In genomic region chr12:121770802-121771625, GRCh38 we compare ENCODE assay signal across 16 cellular contexts.
"Had no signal": no experiment of that assay in that cellular context is flagged by ENCODE, and none has a peak within 500 bp of the region (broad histone marks: within the 10 kb centered on the region; RNA-seq: fewer than 3 reads in every experiment).

No MANE protein-coding gene starts in this region.

- DNase-seq: activated effector memory CD4-positive, alpha-beta T cell treated with Interleukin-2 at 50 U/mL for 16 hours; activated T-cell treated with anti-CD3 and anti-CD28 coated beads, Interleukin-2, amount 50 U/mL, for 24 hours; amniotic stem cell; effector memory CD8-positive, alpha-beta T cell; gastrocnemius medialis; immature natural killer cell; natural killer cell; stimulated activated CD4-positive, alpha-beta T cell treated with anti-CD3 and anti-CD28 coated beads, Interleukin-4, amount 100 ng/mL, for 4 hours; stimulated activated naive CD8-positive, alpha-beta T cell treated with anti-CD3 and anti-CD28 coated beads, Interleukin-15, amount 100 ng/mL, for 72 hours; T-helper 2 cell had no signal

- H3K4me3 Mint-ChIP-seq: activated T-cell treated with anti-CD3 and anti-CD28 coated beads, Interleukin-2, amount 50 U/mL, for 24 hours; effector memory CD8-positive, alpha-beta T cell; immature natural killer cell; natural killer cell; stimulated activated naive CD8-positive, alpha-beta T cell treated with anti-CD3 and anti-CD28 coated beads, Interleukin-15, amount 100 ng/mL, for 72 hours had no signal

- H3K9me3 Mint-ChIP-seq: activated naive CD4-positive, alpha-beta T cell treated with anti-CD3 and anti-CD28 coated beads, Interleukin-2, amount 50 U/mL, for 72 hours; activated T-cell treated with anti-CD3 and anti-CD28 coated beads, Interleukin-2, amount 50 U/mL, for 24 hours; effector memory CD8-positive, alpha-beta T cell; immature natural killer cell; natural killer cell; stimulated activated naive CD8-positive, alpha-beta T cell treated with anti-CD3 and anti-CD28 coated beads, Interleukin-15, amount 100 ng/mL, for 72 hours had no signal

- H3K27ac Mint-ChIP-seq: immature natural killer cell had no signal

- H3K27me3 Mint-ChIP-seq: activated T-cell treated with anti-CD3 and anti-CD28 coated beads, Interleukin-2, amount 50 U/mL, for 24 hours; effector memory CD8-positive, alpha-beta T cell; stimulated activated naive CD8-positive, alpha-beta T cell treated with anti-CD3 and anti-CD28 coated beads, Interleukin-15, amount 100 ng/mL, for 72 hours had no signal

- H3K27ac ChIP-seq: body of pancreas, epithelial cell of prostate, skin epidermis, thoracic aorta had no signal

- H3K4me3 ChIP-seq: body of pancreas, gastrocnemius medialis, skin epidermis, thoracic aorta had no signal

- H3K36me3 Mint-ChIP-seq: activated naive CD4-positive, alpha-beta T cell treated with anti-CD3 and anti-CD28 coated beads, Interleukin-2, amount 50 U/mL, for 72 hours; immature natural killer cell; natural killer cell had no signal

- ATAC-seq: activated CD4-positive, CD25-positive, alpha-beta regulatory T cell treated with anti-CD3 and anti-CD28 coated beads, Interleukin-2, amount 50 U/mL, for 24 hours; activated naive CD4-positive, alpha-beta T cell treated with anti-CD3 and anti-CD28 coated beads, Interleukin-2, amount 50 U/mL, for 72 hours; body of pancreas; effector memory CD8-positive, alpha-beta T cell; gastrocnemius medialis; natural killer cell; stimulated activated naive CD8-positive, alpha-beta T cell treated with anti-CD3 and anti-CD28 coated beads, Interleukin-15, amount 100 ng/mL, for 72 hours had no signal

- H3K36me3 ChIP-seq: gastrocnemius medialis, thoracic aorta had no signal

- H3K27me3 ChIP-seq: body of pancreas, gastrocnemius medialis had no signal
